1 cellular context compared by ENCODE assay signal in the genomic region with DNA sequence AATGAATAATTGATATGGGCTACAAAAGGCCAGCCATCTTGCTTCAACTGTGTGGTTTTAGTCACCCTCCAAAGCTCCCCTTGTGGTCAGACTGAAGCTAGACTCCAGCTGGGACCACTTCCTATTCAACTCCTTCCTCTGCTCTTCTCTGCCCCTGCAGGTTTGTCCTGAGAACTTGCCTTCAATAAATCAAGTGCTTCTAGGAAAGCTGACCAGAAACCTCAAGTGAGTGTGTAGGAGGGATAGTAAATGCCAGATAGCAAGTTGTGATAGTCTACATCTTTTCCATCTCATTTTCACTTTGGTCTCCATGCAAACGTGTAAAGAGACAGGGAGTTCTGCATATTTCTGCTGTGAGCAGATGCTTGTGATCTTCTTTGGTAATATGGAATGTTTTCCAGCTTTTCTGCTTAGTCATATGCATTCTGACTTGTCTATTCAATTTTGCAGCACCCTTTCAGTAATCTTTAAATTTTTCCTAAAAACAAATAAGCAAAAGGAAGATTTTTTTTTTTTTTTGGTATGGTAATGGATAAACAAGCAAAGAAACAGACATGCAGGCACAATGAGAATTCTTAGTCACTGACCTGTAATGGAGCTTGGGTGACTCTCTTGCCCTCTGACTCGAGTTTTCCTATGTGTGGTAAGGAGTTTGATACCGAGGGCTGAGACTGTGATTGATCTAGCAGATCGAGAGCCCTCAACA.
TF ChIP-seq lines count a peak whose summit lies in the region.

No MANE protein-coding gene starts in this region.

TF ChIP-seq in GM23338, 12 proteins besides CTCF, POLR2A, EP300 and RAD21 (continued from another document):
- TF ChIP-seq, protein P1, sequence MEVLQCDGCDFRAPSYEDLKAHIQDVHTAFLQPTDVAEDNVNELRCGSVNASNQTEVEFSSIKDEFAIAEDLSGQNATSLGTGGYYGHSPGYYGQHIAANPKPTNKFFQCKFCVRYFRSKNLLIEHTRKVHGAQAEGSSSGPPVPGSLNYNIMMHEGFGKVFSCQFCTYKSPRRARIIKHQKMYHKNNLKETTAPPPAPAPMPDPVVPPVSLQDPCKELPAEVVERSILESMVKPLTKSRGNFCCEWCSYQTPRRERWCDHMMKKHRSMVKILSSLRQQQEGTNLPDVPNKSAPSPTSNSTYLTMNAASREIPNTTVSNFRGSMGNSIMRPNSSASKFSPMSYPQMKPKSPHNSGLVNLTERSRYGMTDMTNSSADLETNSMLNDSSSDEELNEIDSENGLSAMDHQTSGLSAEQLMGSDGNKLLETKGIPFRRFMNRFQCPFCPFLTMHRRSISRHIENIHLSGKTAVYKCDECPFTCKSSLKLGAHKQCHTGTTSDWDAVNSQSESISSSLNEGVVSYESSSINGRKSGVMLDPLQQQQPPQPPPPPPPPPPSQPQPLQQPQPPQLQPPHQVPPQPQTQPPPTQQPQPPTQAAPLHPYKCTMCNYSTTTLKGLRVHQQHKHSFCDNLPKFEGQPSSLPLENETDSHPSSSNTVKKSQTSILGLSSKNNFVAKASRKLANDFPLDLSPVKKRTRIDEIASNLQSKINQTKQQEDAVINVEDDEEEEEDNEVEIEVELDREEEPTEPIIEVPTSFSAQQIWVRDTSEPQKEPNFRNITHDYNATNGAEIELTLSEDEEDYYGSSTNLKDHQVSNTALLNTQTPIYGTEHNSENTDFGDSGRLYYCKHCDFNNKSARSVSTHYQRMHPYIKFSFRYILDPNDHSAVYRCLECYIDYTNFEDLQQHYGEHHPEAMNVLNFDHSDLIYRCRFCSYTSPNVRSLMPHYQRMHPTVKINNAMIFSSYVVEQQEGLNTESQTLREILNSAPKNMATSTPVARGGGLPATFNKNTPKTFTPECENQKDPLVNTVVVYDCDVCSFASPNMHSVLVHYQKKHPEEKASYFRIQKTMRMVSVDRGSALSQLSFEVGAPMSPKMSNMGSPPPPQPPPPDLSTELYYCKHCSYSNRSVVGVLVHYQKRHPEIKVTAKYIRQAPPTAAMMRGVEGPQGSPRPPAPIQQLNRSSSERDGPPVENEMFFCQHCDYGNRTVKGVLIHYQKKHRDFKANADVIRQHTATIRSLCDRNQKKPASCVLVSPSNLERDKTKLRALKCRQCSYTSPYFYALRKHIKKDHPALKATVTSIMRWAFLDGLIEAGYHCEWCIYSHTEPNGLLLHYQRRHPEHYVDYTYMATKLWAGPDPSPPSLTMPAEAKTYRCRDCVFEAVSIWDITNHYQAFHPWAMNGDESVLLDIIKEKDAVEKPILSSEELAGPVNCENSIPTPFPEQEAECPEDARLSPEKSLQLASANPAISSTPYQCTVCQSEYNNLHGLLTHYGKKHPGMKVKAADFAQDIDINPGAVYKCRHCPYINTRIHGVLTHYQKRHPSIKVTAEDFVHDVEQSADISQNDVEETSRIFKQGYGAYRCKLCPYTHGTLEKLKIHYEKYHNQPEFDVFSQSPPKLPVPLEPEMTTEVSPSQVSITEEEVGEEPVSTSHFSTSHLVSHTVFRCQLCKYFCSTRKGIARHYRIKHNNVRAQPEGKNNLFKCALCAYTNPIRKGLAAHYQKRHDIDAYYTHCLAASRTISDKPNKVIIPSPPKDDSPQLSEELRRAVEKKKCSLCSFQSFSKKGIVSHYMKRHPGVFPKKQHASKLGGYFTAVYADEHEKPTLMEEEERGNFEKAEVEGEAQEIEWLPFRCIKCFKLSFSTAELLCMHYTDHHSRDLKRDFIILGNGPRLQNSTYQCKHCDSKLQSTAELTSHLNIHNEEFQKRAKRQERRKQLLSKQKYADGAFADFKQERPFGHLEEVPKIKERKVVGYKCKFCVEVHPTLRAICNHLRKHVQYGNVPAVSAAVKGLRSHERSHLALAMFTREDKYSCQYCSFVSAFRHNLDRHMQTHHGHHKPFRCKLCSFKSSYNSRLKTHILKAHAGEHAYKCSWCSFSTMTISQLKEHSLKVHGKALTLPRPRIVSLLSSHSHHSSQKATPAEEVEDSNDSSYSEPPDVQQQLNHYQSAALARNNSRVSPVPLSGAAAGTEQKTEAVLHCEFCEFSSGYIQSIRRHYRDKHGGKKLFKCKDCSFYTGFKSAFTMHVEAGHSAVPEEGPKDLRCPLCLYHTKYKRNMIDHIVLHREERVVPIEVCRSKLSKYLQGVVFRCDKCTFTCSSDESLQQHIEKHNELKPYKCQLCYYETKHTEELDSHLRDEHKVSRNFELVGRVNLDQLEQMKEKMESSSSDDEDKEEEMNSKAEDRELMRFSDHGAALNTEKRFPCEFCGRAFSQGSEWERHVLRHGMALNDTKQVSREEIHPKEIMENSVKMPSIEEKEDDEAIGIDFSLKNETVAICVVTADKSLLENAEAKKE (CRISPR knock-in tag; IDR thresholded peaks at IDR 0.05): peak; percentile 90
- TF ChIP-seq POLR2AphosphoS5 (IDR thresholded peaks at IDR 0.05; ENCODE audit: low read depth) (no peak), ZNF114 (CRISPR knock-in tag; IDR thresholded peaks at IDR 0.05) (no peak)
